Comparison of ENCODE assay signal across 11 cellular contexts in genomic region chr12:88736031-88736430, GRCh38.
"Had no signal": no experiment of that assay in that cellular context is flagged by ENCODE, and none has a peak within 500 bp of the region (broad histone marks: within the 10 kb centered on the region; RNA-seq: fewer than 3 reads in every experiment).

No MANE protein-coding gene starts in this region.

- FAIRE-seq: H1, H54 had no signal

- H3K4me3 ChIP-seq: GM23248, GM23338, HAP-1 had no signal

- H3K9ac ChIP-seq: GM23248 had no signal

- ATAC-seq: GM23338, HCT116 had no signal

- H3K4me2 ChIP-seq: GM23338 had no signal

- H3K36me3 ChIP-seq: HAP-1 had no signal

- DNase-seq: GM23248, GOT3, H7, H9, HCEC 1CT, HFFc6 had no signal

- H3K27ac ChIP-seq: GM23248 had no signal

- H2AFZ ChIP-seq: GM23248, GM23338 had no signal

- H3K9me3 ChIP-seq: HAP-1 had no signal
